ENCODE assay signal across 15 cellular contexts in genomic region chr16:78727536-78727935, GRCh38.
"Had no signal": no experiment of that assay in that cellular context is flagged by ENCODE, and none has a peak within 500 bp of the region (broad histone marks: within the 10 kb centered on the region; RNA-seq: fewer than 3 reads in every experiment).

No MANE protein-coding gene starts in this region.

- H3K27me3 ChIP-seq: neutrophil, upper lobe of left lung had no signal

- H3K27ac Mint-ChIP-seq: activated naive CD8-positive, alpha-beta T cell; progenitor cell of endocrine pancreas; stimulated activated memory B cell treated with anti-CD40 and anti-IgM and Interleukin-4, amounts not matched to agents 10 μg/mL and 1 μg/mL and 100 μg/mL, for 72 hours; T-helper 2 cell treated with Interferon-gamma antibody and Interleukin-4, amounts not matched to agents 5 μg/mL and 100 μg/mL, for 36 hours had no signal

- ATAC-seq: activated T-cell treated with anti-CD3 and anti-CD28 coated beads, Interleukin-2, amount 50 U/mL, for 4 hours; esophagus mucosa; right cardiac atrium; stimulated activated memory B cell treated with anti-CD40 and anti-IgM and Interleukin-4, amounts not matched to agents 10 μg/mL and 1 μg/mL and 100 μg/mL, for 72 hours had no signal

- H3K9me3 Mint-ChIP-seq: activated T-cell treated with anti-CD3 and anti-CD28 coated beads, Interleukin-2, amount 50 U/mL, for 4 hours; T-helper 2 cell treated with Interferon-gamma antibody and Interleukin-4, amounts not matched to agents 5 μg/mL and 100 μg/mL, for 36 hours had no signal

- H3K36me3 Mint-ChIP-seq: activated naive CD8-positive, alpha-beta T cell had no signal

- H3K4me3 ChIP-seq: upper lobe of left lung had no signal

- H3K4me3 Mint-ChIP-seq: activated naive CD8-positive, alpha-beta T cell; activated T-cell treated with anti-CD3 and anti-CD28 coated beads, Interleukin-2, amount 50 U/mL, for 4 hours; stimulated activated memory B cell treated with anti-CD40 and anti-IgM and Interleukin-4, amounts not matched to agents 10 μg/mL and 1 μg/mL and 100 μg/mL, for 72 hours; T-helper 2 cell treated with Interferon-gamma antibody and Interleukin-4, amounts not matched to agents 5 μg/mL and 100 μg/mL, for 36 hours had no signal

- H3K27ac ChIP-seq: neutrophil, upper lobe of left lung had no signal

- H3K9me3 ChIP-seq: neutrophil, upper lobe of left lung had no signal

- DNase-seq: activated CD4-positive, alpha-beta T cell treated with anti-CD3 and anti-CD28 coated beads, Interleukin-2, amount 50 U/mL, for 4 hours; activated CD4-positive, CD25-positive, alpha-beta regulatory T cell treated with anti-CD3 and anti-CD28 coated beads, Interleukin-2, amount 50 U/mL, for 72 hours; activated effector memory CD4-positive, alpha-beta T cell treated with anti-CD3 and anti-CD28 coated beads, Interleukin-2, amount 50 U/mL, for 16 hours; activated T-cell treated with anti-CD3 and anti-CD28 coated beads, Interleukin-2, amount 50 U/mL, for 4 hours; cerebellar nuclear complex; islet precursor cell; right cardiac atrium; substantia nigra; upper lobe of left lung had no signal

- H3K27me3 Mint-ChIP-seq: activated naive CD8-positive, alpha-beta T cell; progenitor cell of endocrine pancreas had no signal

- H3K36me3 ChIP-seq: neutrophil, upper lobe of left lung had no signal

- H3K4me1 ChIP-seq: upper lobe of left lung had no signal
